ENCODE assay signal across 11 cellular contexts in the genomic region with DNA sequence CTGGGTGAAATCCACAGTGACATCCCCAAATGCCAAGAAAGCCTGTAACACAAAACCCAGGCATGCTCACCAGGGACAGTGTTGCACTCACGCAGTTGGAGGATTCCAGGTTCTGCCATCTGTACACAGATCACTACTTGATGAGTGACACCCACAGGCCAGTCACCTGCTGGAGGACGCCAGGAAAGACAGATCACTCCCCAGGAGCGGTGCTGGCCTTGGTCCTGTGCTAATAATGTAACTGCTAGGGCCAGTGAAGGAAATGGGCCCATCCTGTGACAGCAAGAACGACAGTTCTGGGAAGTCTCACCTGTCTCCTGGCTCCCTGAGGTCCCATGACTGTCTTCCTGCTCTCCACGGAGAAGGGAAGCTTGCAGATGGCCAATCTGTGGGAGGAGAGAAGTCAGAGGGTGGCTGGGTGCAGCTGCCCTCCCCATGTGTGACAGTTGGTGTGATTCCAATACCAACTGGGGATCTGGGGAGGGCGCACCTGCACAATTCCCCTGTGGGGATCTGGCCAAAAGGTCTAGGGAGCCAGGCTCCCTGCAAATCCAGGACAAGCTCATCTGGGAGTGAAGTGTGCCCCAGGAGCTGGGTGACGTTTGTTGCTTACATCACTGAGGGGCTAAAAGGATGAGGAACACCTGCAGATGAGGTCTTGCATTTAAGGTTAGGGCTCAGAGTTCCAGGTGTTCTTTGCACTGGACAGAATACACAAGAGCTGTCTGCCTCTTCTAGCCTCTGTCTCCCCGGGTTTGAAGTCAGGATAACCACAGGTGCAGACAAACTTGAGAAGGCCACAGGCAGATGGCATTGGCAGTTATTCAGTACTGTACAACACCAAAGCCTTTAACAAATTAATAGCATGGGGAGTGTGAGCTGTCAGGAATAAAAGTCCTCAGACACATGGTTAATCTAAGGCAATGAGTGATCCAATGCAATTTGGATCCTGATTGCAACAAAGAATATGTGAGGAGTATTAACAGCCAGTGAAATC. TPM values are rescaled to one million over a fixed set of nuclear protein-coding genes. Genes with fewer than 3 reads are reported as not detected.
DNase-seq lines count a peak whose midpoint lies in the region; ATAC-seq and TF ChIP-seq lines count a peak whose summit lies in the region.
"Had no signal": no experiment of that assay in that cellular context is flagged by ENCODE, and none has a peak within 500 bp of the region (broad histone marks: within the 10 kb centered on the region; RNA-seq: fewer than 3 reads in every experiment).

No MANE protein-coding gene starts in this region.

- peaks cover 0 to 4% (median 0%) of the 10 kb centered on the region in 7 donors for H3K9me3 Mint-ChIP-seq in CD4-positive, CD25-positive, alpha-beta regulatory T cell
- H3K9me3 Mint-ChIP-seq: activated B cell treated with CpG ODN at 0.5 μM for 24 hours had no signal

- no peak for DNase-seq in CD4-positive, CD25-positive, alpha-beta regulatory T cell
- DNase-seq in OCI-LY7 (ENCODE audit: low spot score): peak; percentile 29
- no peak for DNase-seq in retina
- no peak for DNase-seq in AML-193 (lab: John Stamatoyannopoulos, UW)
- DNase-seq in HAP-1 (ENCODE audit: low spot score in 2 of 2): no peak
- no peak for DNase-seq in activated CD8-positive, alpha-beta memory T cell treated with anti-CD3 and anti-CD28 coated beads, Interleukin-2, amount 50 U/mL, for 48 hours
- DNase-seq: activated B cell treated with CpG ODN at 0.5 μM for 24 hours, foreskin keratinocyte had no signal

- peak overlapping the region; percentile 39; the same call in 1 of the 2 replicates for H3K4me2 ChIP-seq in OCI-LY7 (ENCODE audit: low read length)

- no peaks in the 10 kb centered on the region for H3K79me2 ChIP-seq in OCI-LY7 (ENCODE audit: insufficient read depth, low read depth, low read length)

- peaks cover 16 to 32% (median 23%) of the 10 kb centered on the region in 4 donors for H3K4me1 Mint-ChIP-seq in CD4-positive, CD25-positive, alpha-beta regulatory T cell

- no peak overlapping the region for H2AFZ ChIP-seq in OCI-LY7 (ENCODE audit: low read length)

- ATAC-seq in CD4-positive, CD25-positive, alpha-beta regulatory T cell (ENCODE audit: low read depth in 2 of 2): no peak
- ATAC-seq in GM19463 (IDR thresholded peaks at IDR 0.05; ENCODE audit: unreplicated experiment) (peak; percentile 15), HG03139 (IDR thresholded peaks at IDR 0.05; ENCODE audit: unreplicated experiment) (peak; percentile 24)
- ATAC-seq: foreskin keratinocyte; naive thymus-derived CD4-positive, alpha-beta T cell had no signal

- intact Hi-C loops in OCI-LY7 (cut with micrococcal nuclease; ENCODE audit: unreplicated experiment): no loop called here

- H3K4me1 ChIP-seq in CD4-positive, CD25-positive, alpha-beta regulatory T cell (ENCODE audit: control insufficient read depth, insufficient read depth, low read length, poor library complexity, severe bottlenecking): peaks cover 4% of the 10 kb centered on the region
- peaks cover 24% of the 10 kb centered on the region for H3K4me1 ChIP-seq in OCI-LY7 (ENCODE audit: insufficient read depth, low read length, poor library complexity, severe bottlenecking)
- peaks cover 8% of the 10 kb centered on the region for H3K4me1 ChIP-seq in HAP-1
- H3K4me1 ChIP-seq: foreskin keratinocyte had no signal

- TF ChIP-seq CTCF in OCI-LY7 (conservative IDR thresholded peaks at IDR 0.05; ENCODE audit: low read length): no peak

- peaks cover 32% of the 10 kb centered on the region for H3K36me3 Mint-ChIP-seq in CD4-positive, CD25-positive, alpha-beta regulatory T cell

- H3K9me3 ChIP-seq in CD4-positive, CD25-positive, alpha-beta regulatory T cell (ENCODE audit: control insufficient read depth in 2 of 2, low read length in 2 of 2): no peaks in the 10 kb centered on the region
- H3K9me3 ChIP-seq in OCI-LY7 (ENCODE audit: low read length) (no peaks in the 10 kb centered on the region), HAP-1 (no peaks in the 10 kb centered on the region)

- H3K4me3 Mint-ChIP-seq in CD4-positive, CD25-positive, alpha-beta regulatory T cell: no peak overlapping the region
- H3K4me3 Mint-ChIP-seq: activated B cell treated with CpG ODN at 0.5 μM for 24 hours; naive thymus-derived CD4-positive, alpha-beta T cell had no signal

- peak overlapping the region in 2 of 3 donors; percentile 25 to 56 for H3K27ac Mint-ChIP-seq in CD4-positive, CD25-positive, alpha-beta regulatory T cell
- H3K27ac Mint-ChIP-seq: activated B cell treated with CpG ODN at 0.5 μM for 24 hours had no signal

- no peaks in the 10 kb centered on the region for H3K9me2 ChIP-seq in OCI-LY7 (ENCODE audit: insufficient read depth, low read length)

- H3K27ac ChIP-seq in CD4-positive, CD25-positive, alpha-beta regulatory T cell (ENCODE audit: insufficient read depth, low read length, poor library complexity, severe bottlenecking): no peak overlapping the region
- H3K27ac ChIP-seq in OCI-LY7 (ENCODE audit: low read depth, low read length, poor library complexity, severe bottlenecking): no peak overlapping the region
- H3K27ac ChIP-seq: foreskin keratinocyte had no signal

- H4K20me1 ChIP-seq in OCI-LY7 (ENCODE audit: insufficient read depth, low read length): no peaks in the 10 kb centered on the region

- no peak overlapping the region for H3K4me3 ChIP-seq in CD4-positive, CD25-positive, alpha-beta regulatory T cell (ENCODE audit: low read depth, low read length)
- H3K4me3 ChIP-seq in OCI-LY7 (ENCODE audit: low read depth, low read length, poor library complexity, severe bottlenecking) (no peak overlapping the region), HAP-1 (no peak overlapping the region)

- no peaks in the 10 kb centered on the region for H3K27me3 ChIP-seq in CD4-positive, CD25-positive, alpha-beta regulatory T cell (ENCODE audit: control insufficient read depth, insufficient read depth, low read length)
- H3K27me3 ChIP-seq in HAP-1 (ENCODE audit: low read depth): no peaks in the 10 kb centered on the region
- H3K27me3 ChIP-seq: foreskin keratinocyte had no signal

- CTCF ChIA-PET in OCI-LY7 (lab: Charles Lee; ENCODE audit: unreplicated experiment): no interaction called here

- H3K36me3 ChIP-seq in CD4-positive, CD25-positive, alpha-beta regulatory T cell (ENCODE audit: control insufficient read depth, insufficient read depth, low read length): peaks cover 14% of the 10 kb centered on the region
- H3K36me3 ChIP-seq in OCI-LY7 (ENCODE audit: insufficient read depth, low read length): peaks cover 6% of the 10 kb centered on the region; the same call in 1 of the 2 replicates
- peaks cover 21% of the 10 kb centered on the region for H3K36me3 ChIP-seq in HAP-1 (replicated peaks)

- no TSS peak for BruUV-seq in OCI-LY7 (replicated peaks; lab: Mats Ljungman, UMichigan)

- POLR2A ChIA-PET in OCI-LY7 (lab: Charles Lee): no interaction called here

- in situ Hi-C loops in HAP-1 (cut with MboI; ENCODE audit: low sequenced_read_pairs): no loop called here

- no peaks in the 10 kb centered on the region for H3K27me3 Mint-ChIP-seq in CD4-positive, CD25-positive, alpha-beta regulatory T cell
- H3K27me3 Mint-ChIP-seq: activated B cell treated with CpG ODN at 0.5 μM for 24 hours; naive thymus-derived CD4-positive, alpha-beta T cell had no signal

RNA-seq across cellular contexts. Expression of a gene that starts 10.3 kb away (rescaled TPM):
- total RNA-seq in CD4-positive, CD25-positive, alpha-beta regulatory T cell: 18.1 TPM
- polyA plus RNA-seq in CD4-positive, CD25-positive, alpha-beta regulatory T cell: 10 to 100 TPM in 3 of 4 donors, 1 to 10 TPM in 1; 7.1 to 15.9 (median 11.0) TPM
- total RNA-seq in OCI-LY7 (2014; rRNA removed; shearing (Covaris generic)): 13.3 and 14.8 TPM in 2 replicates
- 14.8 and 15.1 TPM in 2 replicates for total RNA-seq in OCI-LY7 (2022)

Comparison
In these comparisons a context has a peak if more than half of its experiments do, and no peak if none do; other contexts are left out.
1. ATAC-seq: peak in GM19463 (single experiment) and HG03139 (single experiment); none in CD4-positive, CD25-positive, alpha-beta regulatory T cell (0 of 2).